In the genomic region with DNA sequence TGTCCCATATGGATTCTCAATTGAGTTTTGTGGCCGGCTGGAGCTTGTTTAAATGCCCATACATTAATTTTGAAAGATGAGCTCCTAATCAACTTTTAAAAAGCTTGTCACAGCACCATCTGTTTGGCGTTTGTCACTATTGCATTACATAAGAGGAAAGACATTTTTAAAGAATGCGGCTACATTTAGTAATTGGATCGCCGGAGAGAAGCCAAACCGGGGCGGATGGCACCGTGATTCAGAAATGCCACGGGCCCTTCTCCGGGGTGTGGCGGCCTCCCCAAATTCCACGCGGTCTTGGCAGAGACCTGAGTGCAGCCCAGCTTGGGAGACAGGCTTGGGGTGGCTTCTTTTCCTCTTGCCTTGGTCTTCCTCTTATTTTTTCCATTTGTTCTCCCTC, we compare ENCODE assay signal across 10 cellular contexts.
DNase-seq lines count a peak whose midpoint lies in the region; ATAC-seq and TF ChIP-seq lines count a peak whose summit lies in the region.
"Had no signal": no experiment of that assay in that cellular context is flagged by ENCODE, and none has a peak within 500 bp of the region (broad histone marks: within the 10 kb centered on the region; RNA-seq: fewer than 3 reads in every experiment).

No MANE protein-coding gene starts in this region.

- DNase-seq in BJ (ENCODE audit: low read depth) (peak; percentile 66), NCI-H82 treated with DMSO at 0.1 percent for 48 hours (lab: John Stamatoyannopoulos, UW; ENCODE audit: unreplicated experiment) (peak; percentile 22), epithelial cell of esophagus (ENCODE audit: low read depth) (peak; percentile 48), osteoblast (ENCODE audit: insufficient read length, low spot score, missing footprints) (peak; percentile 65), HEK293T (ENCODE audit: extremely low spot score) (no peak)
- DNase-seq in central memory CD4-positive, alpha-beta T cell, result no peak
- no peak for DNase-seq in stimulated activated CD4-positive, alpha-beta T cell treated with anti-CD3 and anti-CD28 coated beads, Interleukin-2, amount 100 ng/mL, for 48 hours
- DNase-seq: activated CD4-positive, alpha-beta T cell treated with anti-CD3 and anti-CD28 coated beads, Interleukin-2, amount 50 U/mL, for 1 hour; NCI-H510A had no signal

- no peaks in the 10 kb centered on the region; the same call in 1 of the 2 replicates for H3K27me3 ChIP-seq in BJ (ENCODE audit: control insufficient read depth, insufficient read depth, low read length)
- no peaks in the 10 kb centered on the region for H3K27me3 ChIP-seq in osteoblast (ENCODE audit: insufficient read depth, low read length)

- peak overlapping the region; percentile 86 for H3K27ac ChIP-seq in osteoblast (ENCODE audit: low read depth, low read length)

- ATAC-seq in GM21381 (IDR thresholded peaks at IDR 0.05; ENCODE audit: unreplicated experiment), result no peak

- peak overlapping the region; percentile 53 for H2AFZ ChIP-seq in osteoblast (ENCODE audit: low read length)

- peaks cover 16% of the 10 kb centered on the region for H3K4me1 ChIP-seq in osteoblast (ENCODE audit: insufficient read depth, low read length)

- H4K20me1 ChIP-seq in osteoblast (ENCODE audit: insufficient read depth, low read length), result no peaks in the 10 kb centered on the region

- CTCF ChIA-PET in BJ (lab: Yijun Ruan, JAX), result interaction anchor here (0.9 to 5.1 kb wide), 8 partner anchors 11 to 197 kb away, joined by 3 to 28 read pairs (median 6); no protein-coding TSS in a partner anchor
- CTCF ChIA-PET in HEK293T (lab: Yijun Ruan, JAX), result no interaction called here

- H3K36me3 ChIP-seq in BJ (ENCODE audit: control insufficient read depth, insufficient read depth, low read length) (no peaks in the 10 kb centered on the region), osteoblast (ENCODE audit: insufficient read depth, low read length) (no peaks in the 10 kb centered on the region)

- 0 out of 2 replicates have a peak overlapping the region, but pooled peaks have one; percentile 1 for H3K4me3 ChIP-seq in BJ (ENCODE audit: low read depth, low read length)
- no peak overlapping the region for H3K4me3 ChIP-seq in epithelial cell of esophagus (ENCODE audit: low read length)
- peak overlapping the region; percentile 54 for H3K4me3 ChIP-seq in osteoblast (ENCODE audit: insufficient read depth, low read length)

- peak overlapping the region; percentile 81 for H3K4me2 ChIP-seq in osteoblast (ENCODE audit: insufficient read depth, low read length)

- no peaks in the 10 kb centered on the region for H3K79me2 ChIP-seq in osteoblast (ENCODE audit: insufficient read depth, low read length)

- POLR2A ChIA-PET in BJ (lab: Charles Lee), result interaction anchor here (1.0 kb wide), 1 partner anchor 165 kb away, joined by 3 read pairs; no protein-coding TSS in a partner anchor
- POLR2A ChIA-PET in HEK293T (lab: Yijun Ruan, JAX), result interaction anchor here (1.0 kb wide), 1 partner anchor 209 kb away, joined by 3 read pairs; no protein-coding TSS in a partner anchor

- no peaks in the 10 kb centered on the region for H3K9me3 ChIP-seq in osteoblast (ENCODE audit: low read depth, low read length)

- TF ChIP-seq CTCF in BJ (IDR thresholded peaks at IDR 0.05; ENCODE audit: insufficient read depth, low read depth, low read length), result no peak
- TF ChIP-seq CTCF in epithelial cell of esophagus (IDR thresholded peaks at IDR 0.05; ENCODE audit: insufficient read depth, low read depth, low read length, missing control alignments), result no peak
- TF ChIP-seq CTCF in osteoblast (IDR thresholded peaks at IDR 0.05; ENCODE audit: extremely low read depth, low read depth, low read length), result no peak

TF ChIP-seq in HEK293T, 16 proteins besides CTCF, POLR2A, EP300 and RAD21:
- no peak for TF ChIP-seq L3MBTL2 (conservative IDR thresholded peaks at IDR 0.05)
- no peak for TF ChIP-seq NFRKB (IDR thresholded peaks at IDR 0.05)
- TF ChIP-seq LEF1 (IDR thresholded peaks at IDR 0.05; ENCODE audit: borderline replicate concordance), result no peak
- TF ChIP-seq SUZ12 (IDR thresholded peaks at IDR 0.05), result no peak
- TF ChIP-seq FOXK2 (IDR thresholded peaks at IDR 0.05), result no peak
- no peak for TF ChIP-seq ELF4 (IDR thresholded peaks at IDR 0.05)

Comparison
In these comparisons a context has a peak if more than half of its experiments do, and no peak if none do; other contexts are left out.
1. DNase-seq: peak in BJ (single experiment), NCI-H82 treated with DMSO at 0.1 percent for 48 hours (single experiment), epithelial cell of esophagus (single experiment) and osteoblast (single experiment); none in central memory CD4-positive, alpha-beta T cell (single experiment), HEK293T (single experiment) and stimulated activated CD4-positive, alpha-beta T cell treated with anti-CD3 and anti-CD28 coated beads, Interleukin-2, amount 100 ng/mL, for 48 hours (0 of 2).